8 cellular contexts compared by ENCODE assay signal in the genomic region with DNA sequence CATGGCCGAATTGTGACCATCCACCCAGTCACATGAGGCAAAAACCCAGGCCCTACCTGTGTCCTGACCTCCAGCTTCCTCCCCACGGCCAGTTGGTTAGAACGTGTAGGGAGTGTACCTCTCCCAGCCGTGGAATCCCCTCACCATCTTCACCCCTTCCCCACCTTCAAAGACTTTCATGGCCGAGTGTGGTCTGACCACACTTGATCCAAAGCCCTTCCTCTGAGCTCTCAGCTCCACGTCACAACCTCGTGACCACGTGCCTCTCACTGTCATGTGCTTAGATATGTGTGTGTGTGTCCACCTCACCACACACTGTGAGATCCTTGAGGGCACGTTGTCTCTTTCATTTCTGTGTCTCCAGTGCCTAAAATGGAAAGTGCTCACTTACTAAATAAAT. TPM values are rescaled to one million over a fixed set of nuclear protein-coding genes. Genes with fewer than 3 reads are reported as not detected.
A peak's percentile ranks its signal among the peaks of the same experiment; 100 is the strongest.
DNase-seq lines count a peak whose midpoint lies in the region; ATAC-seq and TF ChIP-seq lines count a peak whose summit lies in the region.
"Had no signal": no experiment of that assay in that cellular context is flagged by ENCODE, and none has a peak within 500 bp of the region (broad histone marks: within the 10 kb centered on the region; RNA-seq: fewer than 3 reads in every experiment).

No MANE protein-coding gene starts in this region.

- no peaks in the 10 kb centered on the region for H3K9me3 Mint-ChIP-seq in activated T-cell treated with anti-CD3 and anti-CD28 coated beads, Interleukin-2, amount 50 U/mL, for 72 hours
- no peaks in the 10 kb centered on the region for H3K9me3 Mint-ChIP-seq in osteocyte (ENCODE audit: unreplicated experiment)

- H3K4me1 Mint-ChIP-seq in activated T-cell treated with anti-CD3 and anti-CD28 coated beads, Interleukin-2, amount 50 U/mL, for 72 hours (ENCODE audit: low read depth) = peaks cover 94% of the 10 kb centered on the region
- H3K4me1 Mint-ChIP-seq in osteocyte (ENCODE audit: unreplicated experiment) = peaks cover 9% of the 10 kb centered on the region

- H3K36me3 Mint-ChIP-seq in activated T-cell treated with anti-CD3 and anti-CD28 coated beads, Interleukin-2, amount 50 U/mL, for 72 hours (ENCODE audit: insufficient read depth in 2 of 2) = peaks cover 2 to 7% of the 10 kb centered on the region in 2 donors
- no peaks in the 10 kb centered on the region for H3K36me3 Mint-ChIP-seq in osteocyte (ENCODE audit: unreplicated experiment)

- no peak for TF ChIP-seq CTCF in osteocyte (IDR thresholded peaks at IDR 0.05)

- ATAC-seq in GM18873 (IDR thresholded peaks at IDR 0.05; ENCODE audit: low FRiP score, unreplicated experiment) = peak; percentile 27
- ATAC-seq in HG03460 (IDR thresholded peaks at IDR 0.05; ENCODE audit: unreplicated experiment) = peak; percentile 26
- peak in 1 of 2 donors; percentile 32 for ATAC-seq in activated T-cell treated with anti-CD3 and anti-CD28 coated beads, Interleukin-2, amount 50 U/mL, for 72 hours (replicated peaks in 1 of 2)
- no peak for ATAC-seq in HG03095 (IDR thresholded peaks at IDR 0.05; ENCODE audit: unreplicated experiment)
- ATAC-seq: left lung had no signal

- H3K4me3 Mint-ChIP-seq in activated T-cell treated with anti-CD3 and anti-CD28 coated beads, Interleukin-2, amount 50 U/mL, for 72 hours = peak overlapping the region; percentile 54 to 77
- H3K4me3 Mint-ChIP-seq in osteocyte (ENCODE audit: unreplicated experiment) = no peak overlapping the region

- H3K27me3 Mint-ChIP-seq in activated T-cell treated with anti-CD3 and anti-CD28 coated beads, Interleukin-2, amount 50 U/mL, for 72 hours (ENCODE audit: low read depth) = no peaks in the 10 kb centered on the region
- peaks cover 11% of the 10 kb centered on the region for H3K27me3 Mint-ChIP-seq in osteocyte (ENCODE audit: unreplicated experiment)

- DNase-seq in activated T-cell treated with anti-CD3 and anti-CD28 coated beads, Interleukin-2, amount 50 U/mL, for 72 hours = peak; percentile 25 to 59
- peak; percentile 28 to 31 for DNase-seq in stimulated activated CD8-positive, alpha-beta memory T cell treated with anti-CD3 and anti-CD28 coated beads, Interleukin-15, amount 100 ng/mL, for 48 hours (ENCODE audit: low read depth in 2 of 2)
- DNase-seq in GM19240 (ENCODE audit: insufficient read length, low spot score) = no peak
- DNase-seq in osteocyte (ENCODE audit: extremely low spot score, unreplicated experiment) = no peak

- peak overlapping the region; percentile 29 for H3K27ac Mint-ChIP-seq in activated T-cell treated with anti-CD3 and anti-CD28 coated beads, Interleukin-2, amount 50 U/mL, for 72 hours
- no peak overlapping the region for H3K27ac Mint-ChIP-seq in osteocyte (ENCODE audit: unreplicated experiment)

RNA-seq across cellular contexts. Expression of gene UBE2L5, which starts 48.6 kb away (rescaled TPM):
- total RNA-seq in activated T-cell treated with anti-CD3 and anti-CD28 coated beads, Interleukin-2, amount 50 U/mL, for 72 hours = not detected
- not detected in 2 replicates for total RNA-seq in osteocyte
- total RNA-seq: left lung had no signal

Comparison
In these comparisons a context has a peak if more than half of its experiments do, and no peak if none do; other contexts are left out.
1. DNase-seq: peak in activated T-cell treated with anti-CD3 and anti-CD28 coated beads, Interleukin-2, amount 50 U/mL, for 72 hours (2 of 2) and stimulated activated CD8-positive, alpha-beta memory T cell treated with anti-CD3 and anti-CD28 coated beads, Interleukin-15, amount 100 ng/mL, for 48 hours (2 of 2); none in GM19240 (single experiment) and osteocyte (single experiment).